In the genomic region with DNA sequence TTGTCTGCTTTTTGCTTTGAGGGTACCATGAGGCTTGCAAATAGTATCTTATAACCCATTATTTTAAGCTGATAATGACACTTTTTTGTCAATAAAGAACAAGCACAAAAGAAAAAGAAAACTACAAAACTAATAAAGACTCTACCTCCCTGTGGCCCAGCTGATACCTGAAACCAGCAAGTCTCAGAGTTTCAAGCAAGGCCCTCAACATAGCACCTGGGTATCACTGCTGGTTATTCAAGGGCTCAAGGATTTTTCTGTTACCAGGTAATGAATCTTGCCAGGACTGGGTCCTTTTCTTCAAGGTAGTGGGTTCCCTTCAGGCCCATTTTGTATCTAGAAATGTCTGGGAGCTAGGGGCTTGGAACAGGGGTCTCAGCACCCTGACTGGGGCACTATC, we compare ENCODE assay signal across 32 cellular contexts.
"Had no signal": no experiment of that assay in that cellular context is flagged by ENCODE, and none has a peak within 500 bp of the region (broad histone marks: within the 10 kb centered on the region; RNA-seq: fewer than 3 reads in every experiment).

No MANE protein-coding gene starts in this region.

- FAIRE-seq: RCC 7860 had no signal

- H2AFZ ChIP-seq: PC-9 had no signal

- DNase-seq: Kasumi-1, KG1, NCI-H1048, NCI-H1092 treated with DMSO at 0.1 percent for 48 hours, NCI-H1105 treated with DMSO at 0.1 percent for 48 hours, NCI-H1417, NCI-H1436, NCI-H146, NCI-H1694, NCI-H187, NCI-H1930, NCI-H2029 treated with DMSO at 0.1 percent for 48 hours, NCI-H2081 treated with DMSO at 0.1 percent for 48 hours, NCI-H2107, NCI-H2171, NCI-H226, NCI-H446 treated with DMSO at 0.1 percent for 48 hours, NCI-H510A, NCI-H524, NCI-H526, NCI-H748 treated with DMSO at 0.1 percent for 48 hours, NCI-H82, PC-9, SHP77, SIG-M5 had no signal

- H3K36me3 ChIP-seq: SJCRH30 had no signal

- H3K4me1 ChIP-seq: SJCRH30 had no signal

- H3K27me3 ChIP-seq: SJCRH30 had no signal

- H3K27ac ChIP-seq: PC-9, RWPE1, SJCRH30, SK-N-MC had no signal

- H3K9me3 ChIP-seq: SJCRH30 had no signal

- H3K4me2 ChIP-seq: PC-9 had no signal

- H3K4me3 ChIP-seq: PC-9, SJCRH30, SK-N-MC had no signal

- ATAC-seq: Panc1, Right ventricle myocardium inferior, SK-N-SH treated with all-trans-retinoic acid at 6 μM for 48 hours had no signal
